Comparison of ENCODE assay signal across 8 cellular contexts in genomic region chr19:52898101-52898500, GRCh38. TPM values are rescaled to one million over a fixed set of nuclear protein-coding genes. Genes with fewer than 3 reads are reported as not detected.
DNase-seq lines count a peak whose midpoint lies in the region; ATAC-seq and TF ChIP-seq lines count a peak whose summit lies in the region.

No MANE protein-coding gene starts in this region.

- H3K4me1 ChIP-seq in mesendoderm (ENCODE audit: control insufficient read depth, low read depth, low read length) (no peaks in the 10 kb centered on the region), tibial nerve (peaks cover 0 to 20% (median 9%) of the 10 kb centered on the region in 4 donors), foreskin keratinocyte (no peaks in the 10 kb centered on the region)

- ATAC-seq in activated T-cell treated with anti-CD3 and anti-CD28 coated beads, Interleukin-2, amount 50 U/mL, for 72 hours (replicated peaks in 1 of 2) = no peak
- ATAC-seq in foreskin keratinocyte (no peak), left lobe of liver (no peak)

- no peak for TF ChIP-seq POLR2A in tibial nerve (IDR thresholded peaks at IDR 0.05)

- no peak overlapping the region for H2AK5ac ChIP-seq in mesendoderm (ENCODE audit: low read length)

- peak overlapping the region; percentile 28 for H3K9ac ChIP-seq in mesendoderm (ENCODE audit: low read length)

- no peak overlapping the region for H3K4me2 ChIP-seq in mesendoderm (ENCODE audit: low read length)

- no peak overlapping the region for H2BK120ac ChIP-seq in mesendoderm (ENCODE audit: low read depth, low read length)

- H3K36me3 Mint-ChIP-seq in activated T-cell treated with anti-CD3 and anti-CD28 coated beads, Interleukin-2, amount 50 U/mL, for 72 hours (ENCODE audit: insufficient read depth in 2 of 2) = peaks cover 9 to 28% of the 10 kb centered on the region in 2 donors

- no peak for TF ChIP-seq EP300 in tibial nerve (IDR thresholded peaks at IDR 0.05)

- peak overlapping the region; percentile 91 for H4K8ac ChIP-seq in mesendoderm (ENCODE audit: low read depth, low read length)

- TF ChIP-seq CTCF in tibial nerve (IDR thresholded peaks at IDR 0.05) (no peak), foreskin keratinocyte (conservative IDR thresholded peaks at IDR 0.05) (no peak)

- H3K27me3 ChIP-seq in mesendoderm (ENCODE audit: insufficient read depth, low read length, poor library complexity) (no peaks in the 10 kb centered on the region), tibial nerve (no peaks in the 10 kb centered on the region), foreskin keratinocyte (no peaks in the 10 kb centered on the region)

- H4K5ac ChIP-seq in mesendoderm (ENCODE audit: low read length) = peak overlapping the region; percentile 3

- peaks cover 19% of the 10 kb centered on the region for H3K4me1 Mint-ChIP-seq in activated T-cell treated with anti-CD3 and anti-CD28 coated beads, Interleukin-2, amount 50 U/mL, for 72 hours (ENCODE audit: low read depth)

- H3K23ac ChIP-seq in mesendoderm (ENCODE audit: low read length) = no peak overlapping the region

- H3K27ac ChIP-seq in caudate nucleus (ENCODE audit: low read depth, low read length) = peak overlapping the region; percentile 70
- peak overlapping the region; percentile 39 for H3K27ac ChIP-seq in mesendoderm (ENCODE audit: low read depth, low read length)
- H3K27ac ChIP-seq in tibial nerve = peak overlapping the region; percentile 83 to 93 (median 86)
- no peak overlapping the region for H3K27ac ChIP-seq in foreskin keratinocyte

- no peak overlapping the region for H2BK15ac ChIP-seq in mesendoderm (replicated peaks; ENCODE audit: low read depth)

- peaks cover 6% of the 10 kb centered on the region for H3K79me1 ChIP-seq in mesendoderm (ENCODE audit: low read length)

- no peaks in the 10 kb centered on the region for H3K9me3 ChIP-seq in tibial nerve

- no peak overlapping the region for H2BK5ac ChIP-seq in mesendoderm (ENCODE audit: low read length)

- H3K18ac ChIP-seq in mesendoderm (ENCODE audit: low read length) = peak overlapping the region; percentile 35

- H3K79me2 ChIP-seq in mesendoderm (ENCODE audit: control insufficient read depth, insufficient read depth, low read length) = peaks cover 28% of the 10 kb centered on the region

- peak overlapping the region; percentile 26 for H3K4ac ChIP-seq in mesendoderm (ENCODE audit: low read depth, low read length)

- no CpG with 5 or more reads among the region's 15 CpGs for WGBS in mesendoderm (ENCODE audit: extremely low coverage, insufficient coverage, low lambda C conversion rate)
- WGBS in tibial nerve, 2 donors = 63 to 69% methylated on average over 15 of the region's 15 CpGs

- no peak overlapping the region for H3K27ac Mint-ChIP-seq in activated T-cell treated with anti-CD3 and anti-CD28 coated beads, Interleukin-2, amount 50 U/mL, for 72 hours

- no peaks in the 10 kb centered on the region for H3K27me3 Mint-ChIP-seq in activated T-cell treated with anti-CD3 and anti-CD28 coated beads, Interleukin-2, amount 50 U/mL, for 72 hours (ENCODE audit: low read depth)

- H3K4me3 ChIP-seq in mesendoderm (ENCODE audit: low read length) = no peak overlapping the region
- H3K4me3 ChIP-seq in tibial nerve = peak overlapping the region; percentile 64 to 91 (median 78)

- H3K56ac ChIP-seq in mesendoderm (ENCODE audit: low read length) = peak overlapping the region; percentile 65

- H3K9me3 Mint-ChIP-seq in activated T-cell treated with anti-CD3 and anti-CD28 coated beads, Interleukin-2, amount 50 U/mL, for 72 hours = peaks cover 6 to 8% of the 10 kb centered on the region in 2 donors

- peak overlapping the region; percentile 90 to 93 for H3K4me3 Mint-ChIP-seq in activated T-cell treated with anti-CD3 and anti-CD28 coated beads, Interleukin-2, amount 50 U/mL, for 72 hours

- H3K36me3 ChIP-seq in mesendoderm (ENCODE audit: control insufficient read depth, insufficient read depth, low read length) = no peaks in the 10 kb centered on the region
- peaks cover 0 to 24% (median 0%) of the 10 kb centered on the region in 3 donors for H3K36me3 ChIP-seq in tibial nerve

- DNase-seq in activated T-cell treated with anti-CD3 and anti-CD28 coated beads, Interleukin-2, amount 50 U/mL, for 72 hours = no peak
- DNase-seq in activated T-cell treated with anti-CD3 and anti-CD28 coated beads for 4 hours (no peak), caudate nucleus (lab: John Stamatoyannopoulos, UW) (peak in 8 of 61 donors; percentile 3 to 26 (median 16)), mesendoderm (peak; percentile 71), tibial nerve (ENCODE audit: low spot score in 2 of 2) (no peak), foreskin keratinocyte (no peak), left lobe of liver (ENCODE audit: low spot score) (no peak)
- DNase-seq in activated CD8-positive, alpha-beta memory T cell treated with anti-CD3 and anti-CD28 coated beads for 24 hours = no peak

RNA-seq across cellular contexts. Expression of gene ZNF320, which starts 0.7 kb away (rescaled TPM):
- 10 to 100 TPM in 1 of 2 donors, 1 to 10 TPM in 1; 9.9 to 13.0 TPM for total RNA-seq in activated T-cell treated with anti-CD3 and anti-CD28 coated beads, Interleukin-2, amount 50 U/mL, for 72 hours
- 8.3 TPM for polyA plus RNA-seq in mesendoderm (2013, experiment 1 of 2)
- polyA plus RNA-seq in mesendoderm (2013, experiment 2 of 2) = 8.6 TPM
- total RNA-seq in tibial nerve = 10 to 100 TPM in 3 of 4 donors, 1 to 10 TPM in 1; 1.5 to 32.4 (median 20.1) TPM
- total RNA-seq in foreskin keratinocyte = 4.8 and 5.7 TPM in 2 replicates
- polyA plus RNA-seq in foreskin keratinocyte = 1.0 and 1.1 TPM in 2 replicates
- total RNA-seq in left lobe of liver = 1.2 TPM

RNA-seq across cellular contexts. Expression of gene ZNF888, which starts 25.1 kb away (rescaled TPM):
- total RNA-seq in activated T-cell treated with anti-CD3 and anti-CD28 coated beads, Interleukin-2, amount 50 U/mL, for 72 hours = 1 to 10 TPM; 5.9 to 8.0 TPM
- polyA plus RNA-seq in mesendoderm (2013, experiment 1 of 2) = 4.5 TPM
- polyA plus RNA-seq in mesendoderm (2013, experiment 2 of 2) = 4.4 TPM
- 1 to 10 TPM; 1.9 to 4.6 (median 2.9) TPM for total RNA-seq in tibial nerve
- total RNA-seq in foreskin keratinocyte = 5.3 and 5.6 TPM in 2 replicates
- 1.1 and 1.4 TPM in 2 replicates for polyA plus RNA-seq in foreskin keratinocyte
- 0.70 TPM for total RNA-seq in left lobe of liver

RNA-seq across cellular contexts. Expression of gene ZNF468, which starts 40.7 kb away (rescaled TPM):
- 10 to 100 TPM; 11.3 to 16.2 TPM for total RNA-seq in activated T-cell treated with anti-CD3 and anti-CD28 coated beads, Interleukin-2, amount 50 U/mL, for 72 hours
- polyA plus RNA-seq in mesendoderm (2013, experiment 1 of 2) = 18.7 TPM
- polyA plus RNA-seq in mesendoderm (2013, experiment 2 of 2) = 19.1 TPM
- total RNA-seq in tibial nerve (10 to 100 TPM in 3 of 4 donors, 1 to 10 TPM in 1; 8.2 to 19.2 (median 14.0) TPM), foreskin keratinocyte (12.5 and 18.8 TPM in 2 replicates), left lobe of liver (2.6 TPM)
- 3.7 and 3.8 TPM in 2 replicates for polyA plus RNA-seq in foreskin keratinocyte
